ENCODE assay signal across 12 cellular contexts in genomic region chr3:182248349-182248880, GRCh38.
DNase-seq lines count a peak whose midpoint lies in the region; ATAC-seq, FAIRE-seq and TF ChIP-seq lines count a peak whose summit lies in the region.
"Had no signal": no experiment of that assay in that cellular context is flagged by ENCODE, and none has a peak within 500 bp of the region (broad histone marks: within the 10 kb centered on the region; RNA-seq: fewer than 3 reads in every experiment).

No MANE protein-coding gene starts in this region.

- H3K4me3 ChIP-seq in GM12864 (ENCODE audit: low read depth, low read length) (no peak overlapping the region), bronchial epithelial cell (ENCODE audit: low read depth, low read length) (no peak overlapping the region)
- H3K4me3 ChIP-seq: BLaER1, body of pancreas, transverse colon had no signal

- H3K36me3 ChIP-seq in bronchial epithelial cell (ENCODE audit: control insufficient read depth, insufficient read depth, low read length) = no peaks in the 10 kb centered on the region
- H3K36me3 ChIP-seq: BLaER1, transverse colon had no signal

- H3K9me3 Mint-ChIP-seq in activated CD4-positive, alpha-beta T cell treated with anti-CD3 and anti-CD28 coated beads, Interleukin-2, amount 10 ng/mL, durations not matched to agents 7 days and 5 days = no peaks in the 10 kb centered on the region

- POLR2A ChIA-PET in activated CD4-positive, alpha-beta T cell treated with anti-CD3 and anti-CD28 coated beads, Interleukin-2, amount 10 ng/mL, durations not matched to agents 7 days and 5 days (lab: Charles Lee) = no interaction called here

- CTCF ChIA-PET in activated CD4-positive, alpha-beta T cell treated with anti-CD3 and anti-CD28 coated beads, Interleukin-2, amount 10 ng/mL, durations not matched to agents 7 days and 5 days (lab: Charles Lee) = no interaction called here

- no peaks in the 10 kb centered on the region for H3K27me3 Mint-ChIP-seq in activated CD4-positive, alpha-beta T cell treated with anti-CD3 and anti-CD28 coated beads, Interleukin-2, amount 10 ng/mL, durations not matched to agents 7 days and 5 days

- no peaks in the 10 kb centered on the region for H3K4me1 Mint-ChIP-seq in activated CD4-positive, alpha-beta T cell treated with anti-CD3 and anti-CD28 coated beads, Interleukin-2, amount 10 ng/mL, durations not matched to agents 7 days and 5 days

- no peak for ATAC-seq in HG02610 (IDR thresholded peaks at IDR 0.05; ENCODE audit: unreplicated experiment)
- no peak for ATAC-seq in GM21723 (IDR thresholded peaks at IDR 0.05; ENCODE audit: unreplicated experiment)
- no peak for ATAC-seq in HG03108 (IDR thresholded peaks at IDR 0.05; ENCODE audit: unreplicated experiment)
- ATAC-seq: body of pancreas had no signal

- no peak overlapping the region for H3K4me3 Mint-ChIP-seq in activated CD4-positive, alpha-beta T cell treated with anti-CD3 and anti-CD28 coated beads, Interleukin-2, amount 10 ng/mL, durations not matched to agents 7 days and 5 days

- TF ChIP-seq CTCF in 22Rv1 (IDR thresholded peaks at IDR 0.05) (peak; percentile 51), GM12864 (IDR thresholded peaks at IDR 0.05; ENCODE audit: low read depth, low read length, missing control alignments) (peak; percentile 19), bronchial epithelial cell (IDR thresholded peaks at IDR 0.05; ENCODE audit: insufficient read depth, low read length, severe bottlenecking) (peak; percentile 8)

- H3K36me3 Mint-ChIP-seq in activated CD4-positive, alpha-beta T cell treated with anti-CD3 and anti-CD28 coated beads, Interleukin-2, amount 10 ng/mL, durations not matched to agents 7 days and 5 days (ENCODE audit: low read depth) = no peaks in the 10 kb centered on the region

- no peak for FAIRE-seq in bronchial epithelial cell (lab: Jason Lieb, UNC)

- no peak overlapping the region for H3K27ac Mint-ChIP-seq in activated CD4-positive, alpha-beta T cell treated with anti-CD3 and anti-CD28 coated beads, Interleukin-2, amount 10 ng/mL, durations not matched to agents 7 days and 5 days

- no peak overlapping the region for H3K27ac ChIP-seq in 22Rv1
- H3K27ac ChIP-seq: BLaER1, body of pancreas, transverse colon had no signal

- DNase-seq in GM12864 (ENCODE audit: low read depth) = no peak
- DNase-seq in NCI-H69 (lab: John Stamatoyannopoulos, UW) = peak; percentile 66
- DNase-seq in bronchial epithelial cell (ENCODE audit: low read depth) = no peak
- no peak for DNase-seq in activated CD4-positive, alpha-beta T cell treated with anti-CD3 and anti-CD28 coated beads, Interleukin-2, amount 10 ng/mL, durations not matched to agents 7 days and 5 days
- DNase-seq: activated T-cell treated with anti-CD3 and anti-CD28 coated beads, Interleukin-2, amount 50 U/mL, for 1 hour; body of pancreas; transverse colon had no signal

- no peaks in the 10 kb centered on the region for H3K27me3 ChIP-seq in bronchial epithelial cell (ENCODE audit: control insufficient read depth, insufficient read depth, low read length)
- H3K27me3 ChIP-seq: BLaER1, body of pancreas, transverse colon had no signal
